ENCODE assay signal across 11 cellular contexts in the genomic region with DNA sequence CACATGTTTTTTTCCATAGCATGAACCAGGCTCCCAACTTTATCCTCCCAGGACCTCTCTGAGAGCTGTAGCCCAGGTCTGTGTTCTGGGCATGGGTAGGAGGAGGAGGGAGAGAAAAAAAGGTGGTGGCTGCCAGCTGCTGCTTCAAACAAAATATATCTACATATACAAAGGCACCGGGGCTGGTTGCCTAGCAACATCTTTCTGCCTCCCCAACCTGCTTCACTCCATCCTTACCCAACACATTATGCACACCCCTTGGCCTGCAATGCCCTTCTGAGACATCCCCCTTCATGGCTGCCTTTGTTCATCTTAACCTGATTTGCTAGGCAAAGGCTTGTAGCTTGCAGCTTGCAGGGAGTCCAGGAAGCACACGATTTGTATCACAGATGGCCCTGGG. TPM values are rescaled to one million over a fixed set of nuclear protein-coding genes. Genes with fewer than 3 reads are reported as not detected.
A peak's percentile ranks its signal among the peaks of the same experiment; 100 is the strongest.
DNase-seq lines count a peak whose midpoint lies in the region; ATAC-seq and TF ChIP-seq lines count a peak whose summit lies in the region.
"Had no signal": no experiment of that assay in that cellular context is flagged by ENCODE, and none has a peak within 500 bp of the region (broad histone marks: within the 10 kb centered on the region; RNA-seq: fewer than 3 reads in every experiment).

No MANE protein-coding gene starts in this region.

- POLR2A ChIA-PET in OCI-LY7 (lab: Charles Lee) = interaction anchor here (0.9 to 2.3 kb wide), 3 partner anchors 9 to 23 kb away, joined by 3 to 6 read pairs (median 3); no protein-coding TSS in a partner anchor

- no peak for TF ChIP-seq POLR2A in GM18505 (IDR thresholded peaks at IDR 0.05; ENCODE audit: borderline replicate concordance, extremely low read depth, insufficient read depth, insufficient read length)

- H3K9me2 ChIP-seq in OCI-LY7 (ENCODE audit: insufficient read depth, low read length) = no peaks in the 10 kb centered on the region

- H3K4me2 ChIP-seq in OCI-LY7 (ENCODE audit: low read length) = peak overlapping the region; percentile 26

- H3K4me3 ChIP-seq in Jurkat, Clone E6-1 (ENCODE audit: low read length) = no peak overlapping the region
- H3K4me3 ChIP-seq in OCI-LY7 (ENCODE audit: low read depth, low read length, poor library complexity, severe bottlenecking) = no peak overlapping the region
- H3K4me3 ChIP-seq: adrenal gland, SJCRH30 had no signal

- peaks cover 38% of the 10 kb centered on the region for H3K4me1 ChIP-seq in OCI-LY7 (ENCODE audit: insufficient read depth, low read length, poor library complexity, severe bottlenecking)
- H3K4me1 ChIP-seq: adrenal gland, SJCRH30 had no signal

- no peak for ATAC-seq in GM18505 (IDR thresholded peaks at IDR 0.05; ENCODE audit: unreplicated experiment)

- DNase-seq in DMS 273 (lab: John Stamatoyannopoulos, UW; ENCODE audit: unreplicated experiment) = peak; percentile 92
- peak; percentile 69 for DNase-seq in Jurkat, Clone E6-1 (ENCODE audit: low read depth, low spot score)
- peak; percentile 43 for DNase-seq in OCI-LY7 (ENCODE audit: low spot score)
- DNase-seq in cerebellum (ENCODE audit: low spot score) = peak; percentile 48
- no peak for DNase-seq in SW 1271 (lab: John Stamatoyannopoulos, UW)
- DNase-seq in pons (ENCODE audit: low spot score) = no peak
- DNase-seq in GM13976 (ENCODE audit: low spot score) = no peak
- DNase-seq: adrenal gland, erythroblast, SJCRH30 had no signal

- no peaks in the 10 kb centered on the region for H3K36me3 ChIP-seq in OCI-LY7 (ENCODE audit: insufficient read depth, low read length)
- H3K36me3 ChIP-seq: adrenal gland, SJCRH30 had no signal

- in situ Hi-C loops in GM13976 (cut with MboI; ENCODE audit: low sequenced_read_pairs, unreplicated experiment) = no loop called here

- no peaks in the 10 kb centered on the region for H4K20me1 ChIP-seq in OCI-LY7 (ENCODE audit: insufficient read depth, low read length)

- no peaks in the 10 kb centered on the region for H3K9me3 ChIP-seq in OCI-LY7 (ENCODE audit: low read length)
- H3K9me3 ChIP-seq: adrenal gland, SJCRH30 had no signal

- H3K79me2 ChIP-seq in OCI-LY7 (ENCODE audit: insufficient read depth, low read depth, low read length) = no peaks in the 10 kb centered on the region

- no peak overlapping the region for H3K27ac ChIP-seq in OCI-LY7 (ENCODE audit: low read depth, low read length, poor library complexity, severe bottlenecking)
- H3K27ac ChIP-seq: adrenal gland, SJCRH30 had no signal

- CTCF ChIA-PET in OCI-LY7 (lab: Charles Lee; ENCODE audit: unreplicated experiment) = interaction anchor here (0.6 kb wide), 1 partner anchor 26 kb away, joined by 5 read pairs; no protein-coding TSS in a partner anchor

- intact Hi-C loops in OCI-LY7 (cut with micrococcal nuclease; ENCODE audit: unreplicated experiment) = no loop called here

- TF ChIP-seq CTCF in OCI-LY7 (conservative IDR thresholded peaks at IDR 0.05; ENCODE audit: low read length) (no peak), GM13976 (IDR thresholded peaks at IDR 0.05; ENCODE audit: borderline replicate concordance, control extremely low read depth, extremely low read depth, insufficient read depth, missing control alignments) (no peak)

- no TSS peak for BruUV-seq in OCI-LY7 (replicated peaks; lab: Mats Ljungman, UMichigan)

- peak overlapping the region; percentile 65; the same call in 1 of the 2 replicates for H2AFZ ChIP-seq in OCI-LY7 (ENCODE audit: low read length)

RNA-seq across cellular contexts. Expression of gene ATP1A1, which starts 27.2 kb away (rescaled TPM):
- 160 TPM for polyA plus RNA-seq in Jurkat, Clone E6-1 (2012; ENCODE audit: insufficient read depth, insufficient read length)
- total RNA-seq in OCI-LY7 (2014; rRNA removed; shearing (Covaris generic)) = 66.8 and 74.4 TPM in 2 replicates
- 183 and 186 TPM in 2 replicates for total RNA-seq in OCI-LY7 (2022)
- total RNA-seq in cerebellum = 69.9 TPM

Comparison
In these comparisons a context has a peak if more than half of its experiments do, and no peak if none do; other contexts are left out.
1. DNase-seq: peak in DMS 273 (single experiment), Jurkat, Clone E6-1 (single experiment), OCI-LY7 (single experiment) and cerebellum (single experiment); none in SW 1271 (0 of 2), pons (single experiment) and GM13976 (single experiment).